ENCODE assay signal across 8 cellular contexts in genomic region chr1:155000475-155000724, GRCh38. TPM values are rescaled to one million over a fixed set of nuclear protein-coding genes. Genes with fewer than 3 reads are reported as not detected.
DNase-seq lines count a peak whose midpoint lies in the region; ATAC-seq and TF ChIP-seq lines count a peak whose summit lies in the region.

No MANE protein-coding gene starts in this region.

- H3K36me3 Mint-ChIP-seq in H9 (ENCODE audit: insufficient read depth in 1 of 3, low read depth in 3 of 3) (no peaks in the 10 kb centered on the region; a peak in 1 of 7 replicates), T-helper 17 cell (ENCODE audit: low read depth) (peaks cover 3% of the 10 kb centered on the region)

- H3K4me3 ChIP-seq in foreskin fibroblast (ENCODE audit: low read depth in 1 of 2, low read length in 2 of 2) (peak overlapping the region; percentile 83 to 85), retinal pigment epithelial cell (ENCODE audit: low read length) (peak overlapping the region; percentile 90)

- no peak overlapping the region for H3K23ac ChIP-seq in H9 (ENCODE audit: insufficient read length, low read depth, low read length)

- no peak overlapping the region for H2AFZ ChIP-seq in H9 (ENCODE audit: low read length)

- peak overlapping the region; percentile 92 to 97 (median 96); a peak in 6 of 7 replicates for H3K27ac Mint-ChIP-seq in H9
- H3K27ac Mint-ChIP-seq in T-helper 17 cell = peak overlapping the region; percentile 96

- peak overlapping the region; percentile 90 for H3K4me2 ChIP-seq in H9 (ENCODE audit: insufficient read depth, insufficient read length, low read length)

- H3K79me1 ChIP-seq in H9 (ENCODE audit: insufficient read depth, low read depth, low read length, poor library complexity, severe bottlenecking) = no peaks in the 10 kb centered on the region

- no peak for DNase-seq in H9
- DNase-seq in T-helper 17 cell = no peak
- DNase-seq in foreskin fibroblast = no peak
- DNase-seq in retinal pigment epithelial cell (ENCODE audit: low read depth) = no peak
- DNase-seq in NCI-H146 (lab: John Stamatoyannopoulos, UW) = no peak
- DNase-seq in kidney glomerular epithelial cell (lab: John Stamatoyannopoulos, UW) = no peak

- H3K4me3 Mint-ChIP-seq in H9 (peak overlapping the region; percentile 93 to 97), T-helper 17 cell (peak overlapping the region; percentile 99)

- peaks cover 5% of the 10 kb centered on the region; the same call in 1 of the 2 replicates for H3K4me1 ChIP-seq in H9 (ENCODE audit: insufficient read depth, low read length)

- no peak overlapping the region for H4K8ac ChIP-seq in H9 (replicated peaks; ENCODE audit: insufficient read length, low read depth, low read length)

- no peak overlapping the region for H2AK5ac ChIP-seq in H9 (ENCODE audit: insufficient read length, low read length)

- H2BK12ac ChIP-seq in H9 (ENCODE audit: insufficient read length, low read depth, low read length) = no peak overlapping the region

- no peak overlapping the region for H3K56ac ChIP-seq in H9 (ENCODE audit: insufficient read length, low read depth, low read length)

- H3K9me3 ChIP-seq in H9 (ENCODE audit: control insufficient read depth, low read depth, low read length) (no peaks in the 10 kb centered on the region), T-helper 17 cell (ENCODE audit: control insufficient read depth, low read length, poor library complexity, severe bottlenecking) (no peaks in the 10 kb centered on the region)

- H3K27me3 Mint-ChIP-seq in H9 (ENCODE audit: low read depth) (peaks cover 3% of the 10 kb centered on the region), T-helper 17 cell (no peaks in the 10 kb centered on the region)

- no peak overlapping the region for H3K18ac ChIP-seq in H9 (ENCODE audit: insufficient read length, low read depth, low read length)

- H3K23me2 ChIP-seq in H9 (ENCODE audit: insufficient read length, low read depth, low read length, poor library complexity, severe bottlenecking) = peaks cover 26% of the 10 kb centered on the region

- no peak for ATAC-seq in T-helper 17 cell
- no peak for ATAC-seq in HG03097 (IDR thresholded peaks at IDR 0.05; ENCODE audit: low FRiP score, unreplicated experiment)
- no peak for ATAC-seq in HG03045 (IDR thresholded peaks at IDR 0.05; ENCODE audit: unreplicated experiment)

- H2BK5ac ChIP-seq in H9 (ENCODE audit: insufficient read length, low read length) = no peak overlapping the region

- peak overlapping the region; percentile 41 for H3K27ac ChIP-seq in H9 (ENCODE audit: insufficient read length, low read depth, low read length)

- no peak overlapping the region for H2BK15ac ChIP-seq in H9 (ENCODE audit: low read depth, low read length)

- peaks cover 0 to 2% of the 10 kb centered on the region in 2 experiments; a peak in 2 of 5 replicates for H3K9me3 Mint-ChIP-seq in H9

- peaks cover 23 to 36% of the 10 kb centered on the region in 2 experiments for H3K4me1 Mint-ChIP-seq in H9
- peaks cover 45% of the 10 kb centered on the region for H3K4me1 Mint-ChIP-seq in T-helper 17 cell

- no peaks in the 10 kb centered on the region for H4K20me1 ChIP-seq in H9 (ENCODE audit: control insufficient read depth, insufficient read depth, insufficient read length)

- no peaks in the 10 kb centered on the region for H3K27me3 ChIP-seq in H9 (ENCODE audit: insufficient read depth, low read length)

- H3K9ac ChIP-seq in H9 (ENCODE audit: extremely low read depth, insufficient read length, low read length) = peak overlapping the region; percentile 6

- H4K5ac ChIP-seq in H9 (ENCODE audit: insufficient read length, low read depth, low read length) = no peak overlapping the region

- WGBS in H9 (ENCODE audit: extremely low coverage, insufficient read length, low lambda C conversion rate) = no CpG with 5 or more reads among the region's 12 CpGs

- no peaks in the 10 kb centered on the region; the same call in 1 of the 2 replicates for H3K79me2 ChIP-seq in H9 (ENCODE audit: insufficient read depth, low read length)

- TF ChIP-seq CTCF in H9 (conservative IDR thresholded peaks at IDR 0.05) = no peak
- TF ChIP-seq CTCF in foreskin fibroblast (IDR thresholded peaks at IDR 0.05; ENCODE audit: low read depth, low read length) = no peak
- TF ChIP-seq CTCF in retinal pigment epithelial cell (conservative IDR thresholded peaks at IDR 0.05; ENCODE audit: low read depth, low read length) = no peak

- no peak overlapping the region for H2BK20ac ChIP-seq in H9 (ENCODE audit: low read depth, low read length, poor library complexity, severe bottlenecking)

- no peak overlapping the region for H2BK120ac ChIP-seq in H9 (ENCODE audit: low read depth, low read length, poor library complexity, severe bottlenecking)

- no peak overlapping the region for H3K14ac ChIP-seq in H9 (ENCODE audit: insufficient read depth, low read length)

- H4K91ac ChIP-seq in H9 (ENCODE audit: insufficient read length, low read depth, low read length) = no peak overlapping the region

- no peak overlapping the region for H3K4ac ChIP-seq in H9 (ENCODE audit: low read depth, low read length)

- H3T11ph ChIP-seq in H9 (ENCODE audit: low read length) = no peak overlapping the region

RNA-seq across cellular contexts. Expression of gene ZBTB7B, which starts 2.2 kb away (rescaled TPM):
- 33.5 and 38.3 TPM in 2 replicates for total RNA-seq in H9 (2021)
- total RNA-seq in T-helper 17 cell = 10 to 100 TPM; 63.8 to 73.6 TPM

RNA-seq across cellular contexts. Expression of gene LENEP, which starts 7.0 kb away (rescaled TPM):
- total RNA-seq in H9 (2021) (1.4 and 2.8 TPM in 2 replicates), T-helper 17 cell (not detected)

RNA-seq across cellular contexts. Expression of gene FLAD1, which starts 17.3 kb away (rescaled TPM):
- 97.0 and 102 TPM in 2 replicates for total RNA-seq in H9 (2021)
- total RNA-seq in T-helper 17 cell = 10 to 100 TPM; 33.2 to 34.7 TPM

RNA-seq across cellular contexts. Expression of gene CKS1B, which starts 25.9 kb away (rescaled TPM):
- total RNA-seq in H9 (2021) = 279 and 283 TPM in 2 replicates
- total RNA-seq in T-helper 17 cell = 1 to 10 TPM; 9.3 to 9.4 TPM

RNA-seq across cellular contexts. Expression of gene SHC1, which starts 29.9 kb away (rescaled TPM):
- total RNA-seq in H9 (2021) (168 and 173 TPM in 2 replicates), T-helper 17 cell (100 to 1,000 TPM in 1 of 2 donors, 10 to 100 TPM in 1; 99.5 to 105 TPM)
